In genomic region chr12:108247130-108247529, GRCh38 we compare ENCODE assay signal across 33 cellular contexts.
"Had no signal": no experiment of that assay in that cellular context is flagged by ENCODE, and none has a peak within 500 bp of the region (broad histone marks: within the 10 kb centered on the region; RNA-seq: fewer than 3 reads in every experiment).

No MANE protein-coding gene starts in this region.

- H3K4me1 Mint-ChIP-seq: activated naive CD4-positive, alpha-beta T cell treated with anti-CD3 and anti-CD28 coated beads, Interleukin-2, amount 10 ng/mL, durations not matched to agents 7 days and 5 days; activated naive CD4-positive, alpha-beta T cell treated with anti-CD3 and anti-CD28 coated beads, Interleukin-2, amount 50 U/mL, for 24 hours; activated naive CD8-positive, alpha-beta T cell treated with anti-CD3 and anti-CD28 coated beads for 36 hours; activated naive CD8-positive, alpha-beta T cell treated with anti-CD3 and anti-CD28 coated beads, Interleukin-2, amount 10 ng/mL, durations not matched to agents 7 days and 5 days; activated naive CD8-positive, alpha-beta T cell treated with anti-CD3 and anti-CD28 coated beads, Interleukin-2, amount 50 U/mL, for 24 hours; activated T-helper 17 cell treated with anti-CD3 and anti-CD28 coated beads, Interleukin-2, amount 50 U/mL, for 72 hours; central memory CD8-positive, alpha-beta T cell had no signal

- DNase-seq: activated effector memory CD4-positive, alpha-beta T cell treated with anti-CD3 and anti-CD28 coated beads, Interleukin-2, amount 50 U/mL, for 16 hours; activated effector memory CD4-positive, alpha-beta T cell treated with Interleukin-2 at 50 U/mL for 16 hours; activated gamma-delta T cell; activated gamma-delta T cell treated with Interleukin-2 at 50 U/mL for 16 hours; activated naive CD4-positive, alpha-beta T cell; activated naive CD4-positive, alpha-beta T cell treated with anti-CD3 and anti-CD28 coated beads for 36 hours; activated naive CD4-positive, alpha-beta T cell treated with anti-CD3 and anti-CD28 coated beads, Interleukin-2, amount 10 ng/mL, durations not matched to agents 7 days and 5 days; activated naive CD4-positive, alpha-beta T cell treated with anti-CD3 and anti-CD28 coated beads, Interleukin-2, amount 50 U/mL, for 16 hours; activated naive CD4-positive, alpha-beta T cell treated with Interleukin-2 at 50 U/mL for 16 hours; activated naive CD8-positive, alpha-beta T cell treated with anti-CD3 and anti-CD28 coated beads for 36 hours; activated naive CD8-positive, alpha-beta T cell treated with anti-CD3 and anti-CD28 coated beads, Interleukin-2, amount 10 ng/mL, durations not matched to agents 7 days and 5 days; activated naive CD8-positive, alpha-beta T cell treated with anti-CD3 and anti-CD28 coated beads, Interleukin-2, amount 50 U/mL, for 24 hours; activated T-cell treated with anti-CD3 and anti-CD28 coated beads, Interleukin-2, amount 50 U/mL, for 24 hours; activated T-cell treated with anti-CD3 and anti-CD28 coated beads, Interleukin-2, amount 50 U/mL, for 4 hours; activated T-cell treated with anti-CD3 and anti-CD28 coated beads, Interleukin-2, amount 50 U/mL, for 48 hours; activated T-cell treated with anti-CD3 and anti-CD28 coated beads, Interleukin-2, amount 50 U/mL, for 72 hours; adrenal gland; amniotic stem cell; amygdala; anterior cingulate cortex; aorta; body of pancreas; brain microvascular endothelial cell; central memory CD4-positive, alpha-beta T cell; cerebellar nuclear complex had no signal

- H3K36me3 Mint-ChIP-seq: activated naive CD4-positive, alpha-beta T cell treated with anti-CD3 and anti-CD28 coated beads, Interleukin-2, amount 10 ng/mL, durations not matched to agents 7 days and 5 days; activated naive CD4-positive, alpha-beta T cell treated with anti-CD3 and anti-CD28 coated beads, Interleukin-2, amount 50 U/mL, for 24 hours; activated naive CD4-positive, alpha-beta T cell treated with anti-CD3 and anti-CD28 coated beads, Interleukin-2, amount 50 U/mL, for 72 hours; activated naive CD8-positive, alpha-beta T cell; activated naive CD8-positive, alpha-beta T cell treated with anti-CD3 and anti-CD28 coated beads for 36 hours; activated naive CD8-positive, alpha-beta T cell treated with anti-CD3 and anti-CD28 coated beads, Interleukin-2, amount 10 ng/mL, durations not matched to agents 7 days and 5 days had no signal

- ATAC-seq: activated naive CD4-positive, alpha-beta T cell treated with anti-CD3 and anti-CD28 coated beads, Interleukin-2, amount 50 U/mL, for 72 hours; activated naive CD8-positive, alpha-beta T cell treated with anti-CD3 and anti-CD28 coated beads, Interleukin-2, amount 50 U/mL, for 24 hours; activated T-cell treated with anti-CD3 and anti-CD28 coated beads, Interleukin-2, amount 50 U/mL, for 4 hours; activated T-cell treated with anti-CD3 and anti-CD28 coated beads, Interleukin-2, amount 50 U/mL, for 72 hours; activated T-helper 17 cell treated with anti-CD3 and anti-CD28 coated beads, Interleukin-2, amount 50 U/mL, for 72 hours; body of pancreas had no signal

- H3K9me3 Mint-ChIP-seq: activated naive CD4-positive, alpha-beta T cell treated with anti-CD3 and anti-CD28 coated beads for 36 hours; activated naive CD4-positive, alpha-beta T cell treated with anti-CD3 and anti-CD28 coated beads, Interleukin-2, amount 10 ng/mL, durations not matched to agents 7 days and 5 days; activated naive CD4-positive, alpha-beta T cell treated with anti-CD3 and anti-CD28 coated beads, Interleukin-2, amount 50 U/mL, for 24 hours; activated naive CD4-positive, alpha-beta T cell treated with anti-CD3 and anti-CD28 coated beads, Interleukin-2, amount 50 U/mL, for 72 hours; activated naive CD8-positive, alpha-beta T cell treated with anti-CD3 and anti-CD28 coated beads for 36 hours; activated naive CD8-positive, alpha-beta T cell treated with anti-CD3 and anti-CD28 coated beads, Interleukin-2, amount 10 ng/mL, durations not matched to agents 7 days and 5 days; activated naive CD8-positive, alpha-beta T cell treated with anti-CD3 and anti-CD28 coated beads, Interleukin-2, amount 50 U/mL, for 24 hours; activated T-cell treated with anti-CD3 and anti-CD28 coated beads, Interleukin-2, amount 50 U/mL, for 24 hours; activated T-cell treated with anti-CD3 and anti-CD28 coated beads, Interleukin-2, amount 50 U/mL, for 4 hours; activated T-cell treated with anti-CD3 and anti-CD28 coated beads, Interleukin-2, amount 50 U/mL, for 72 hours; activated T-helper 1 cell treated with anti-CD3 and anti-CD28 coated beads, Interleukin-12 subunit alpha, Interleukin-12 subunit beta, Interleukin-2, Interleukin-4 antibody, amounts not matched to agents 30 ng/mL and 10 ng/mL and 1 ng/mL, durations not matched to agents 14 hours and 24 hours and 36 hours; activated T-helper 17 cell treated with anti-CD3 and anti-CD28 coated beads, Interleukin-2, amount 50 U/mL, for 72 hours; activated T-helper 2 cell treated with anti-CD3 and anti-CD28 coated beads, Interferon-gamma antibody, Interleukin-2, Interleukin-4, amounts not matched to agents 10 μg/mL and 5 μg/mL and 100 μg/mL, durations not matched to agents 14 hours and 24 hours and 36 hours; central memory CD8-positive, alpha-beta T cell had no signal

- H3K27ac Mint-ChIP-seq: activated naive CD4-positive, alpha-beta T cell treated with anti-CD3 and anti-CD28 coated beads for 36 hours; activated naive CD4-positive, alpha-beta T cell treated with anti-CD3 and anti-CD28 coated beads, Interleukin-2, amount 10 ng/mL, durations not matched to agents 7 days and 5 days; activated naive CD4-positive, alpha-beta T cell treated with anti-CD3 and anti-CD28 coated beads, Interleukin-2, amount 50 U/mL, for 72 hours; activated naive CD8-positive, alpha-beta T cell; activated naive CD8-positive, alpha-beta T cell treated with anti-CD3 and anti-CD28 coated beads for 36 hours; activated naive CD8-positive, alpha-beta T cell treated with anti-CD3 and anti-CD28 coated beads, Interleukin-2, amount 10 ng/mL, durations not matched to agents 7 days and 5 days; activated naive CD8-positive, alpha-beta T cell treated with anti-CD3 and anti-CD28 coated beads, Interleukin-2, amount 50 U/mL, for 24 hours; activated T-cell treated with anti-CD3 and anti-CD28 coated beads, Interleukin-2, amount 50 U/mL, for 24 hours; activated T-cell treated with anti-CD3 and anti-CD28 coated beads, Interleukin-2, amount 50 U/mL, for 72 hours; activated T-helper 1 cell treated with anti-CD3 and anti-CD28 coated beads, Interleukin-12 subunit alpha, Interleukin-12 subunit beta, Interleukin-2, Interleukin-4 antibody, amounts not matched to agents 30 ng/mL and 10 ng/mL and 1 ng/mL, durations not matched to agents 14 hours and 24 hours and 36 hours; activated T-helper 17 cell treated with anti-CD3 and anti-CD28 coated beads, Interleukin-2, amount 50 U/mL, for 72 hours; activated T-helper 2 cell treated with anti-CD3 and anti-CD28 coated beads, Interferon-gamma antibody, Interleukin-2, Interleukin-4, amounts not matched to agents 10 μg/mL and 5 μg/mL and 100 μg/mL, durations not matched to agents 14 hours and 24 hours and 36 hours; brain had no signal

- H3K27me3 Mint-ChIP-seq: activated naive CD8-positive, alpha-beta T cell treated with anti-CD3 and anti-CD28 coated beads, Interleukin-2, amount 10 ng/mL, durations not matched to agents 7 days and 5 days had no signal

- H3K4me3 Mint-ChIP-seq: activated naive CD4-positive, alpha-beta T cell treated with anti-CD3 and anti-CD28 coated beads for 36 hours; activated naive CD4-positive, alpha-beta T cell treated with anti-CD3 and anti-CD28 coated beads, Interleukin-2, amount 10 ng/mL, durations not matched to agents 7 days and 5 days; activated naive CD4-positive, alpha-beta T cell treated with anti-CD3 and anti-CD28 coated beads, Interleukin-2, amount 50 U/mL, for 24 hours; activated naive CD8-positive, alpha-beta T cell; activated naive CD8-positive, alpha-beta T cell treated with anti-CD3 and anti-CD28 coated beads for 36 hours; activated naive CD8-positive, alpha-beta T cell treated with anti-CD3 and anti-CD28 coated beads, Interleukin-2, amount 10 ng/mL, durations not matched to agents 7 days and 5 days; activated naive CD8-positive, alpha-beta T cell treated with anti-CD3 and anti-CD28 coated beads, Interleukin-2, amount 50 U/mL, for 24 hours; activated T-cell treated with anti-CD3 and anti-CD28 coated beads, Interleukin-2, amount 50 U/mL, for 24 hours; activated T-cell treated with anti-CD3 and anti-CD28 coated beads, Interleukin-2, amount 50 U/mL, for 4 hours; activated T-cell treated with anti-CD3 and anti-CD28 coated beads, Interleukin-2, amount 50 U/mL, for 72 hours; activated T-helper 1 cell treated with anti-CD3 and anti-CD28 coated beads, Interleukin-12 subunit alpha, Interleukin-12 subunit beta, Interleukin-2, Interleukin-4 antibody, amounts not matched to agents 30 ng/mL and 10 ng/mL and 1 ng/mL, durations not matched to agents 14 hours and 24 hours and 36 hours; activated T-helper 17 cell treated with anti-CD3 and anti-CD28 coated beads, Interleukin-2, amount 50 U/mL, for 72 hours; brain; central memory CD8-positive, alpha-beta T cell had no signal
